11 cellular contexts compared by ENCODE assay signal in genomic region chr3:66456711-66457173, GRCh38. TPM values are rescaled to one million over a fixed set of nuclear protein-coding genes. Genes with fewer than 3 reads are reported as not detected.
DNase-seq lines count a peak whose midpoint lies in the region; ATAC-seq lines count a peak whose summit lies in the region.
"Had no signal": no experiment of that assay in that cellular context is flagged by ENCODE, and none has a peak within 500 bp of the region (broad histone marks: within the 10 kb centered on the region; RNA-seq: fewer than 3 reads in every experiment).

No MANE protein-coding gene starts in this region.

- in situ Hi-C loops in HAP-1 (cut with MboI; ENCODE audit: low sequenced_read_pairs), result no loop called here

- H3K36me3 Mint-ChIP-seq in effector memory CD8-positive, alpha-beta T cell (ENCODE audit: insufficient read depth), result peaks cover 8% of the 10 kb centered on the region

- no peak overlapping the region for H3K4me3 ChIP-seq in muscle layer of duodenum (ENCODE audit: low read depth in 1 of 2, low read length in 2 of 2)
- no peak overlapping the region for H3K4me3 ChIP-seq in HAP-1

- peaks cover 13 to 14% of the 10 kb centered on the region in 2 donors for H3K4me1 Mint-ChIP-seq in effector memory CD8-positive, alpha-beta T cell (ENCODE audit: low read depth in 2 of 2)

- peaks cover 4 to 10% of the 10 kb centered on the region in 2 donors for H3K36me3 ChIP-seq in muscle layer of duodenum (ENCODE audit: control insufficient read depth in 1 of 2, insufficient read depth in 2 of 2, low read length in 2 of 2)
- no peaks in the 10 kb centered on the region; the same call in 1 of the 2 replicates for H3K36me3 ChIP-seq in HAP-1 (replicated peaks)

- H3K9me3 ChIP-seq in muscle layer of duodenum (ENCODE audit: control insufficient read depth in 1 of 2, low read length in 2 of 2), result no peaks in the 10 kb centered on the region
- H3K9me3 ChIP-seq in HAP-1, result no peaks in the 10 kb centered on the region

- no peaks in the 10 kb centered on the region for H3K27me3 Mint-ChIP-seq in effector memory CD8-positive, alpha-beta T cell

- H3K27ac ChIP-seq in muscle layer of duodenum (ENCODE audit: low read length), result peak overlapping the region; percentile 13
- peak overlapping the region; percentile 75 for H3K27ac ChIP-seq in substantia nigra (ENCODE audit: low read depth, low read length, poor library complexity, severe bottlenecking)

- peaks cover 24 to 49% of the 10 kb centered on the region in 2 donors for H3K4me1 ChIP-seq in muscle layer of duodenum (ENCODE audit: control insufficient read depth in 1 of 2, insufficient read depth in 2 of 2, low read length in 2 of 2)
- no peaks in the 10 kb centered on the region for H3K4me1 ChIP-seq in HAP-1

- H3K27me3 ChIP-seq in muscle layer of duodenum (ENCODE audit: low read depth, low read length), result no peaks in the 10 kb centered on the region
- H3K27me3 ChIP-seq in HAP-1 (ENCODE audit: low read depth), result no peaks in the 10 kb centered on the region

- ATAC-seq in effector memory CD8-positive, alpha-beta T cell (replicated peaks), result peak; percentile 88

- peak; percentile 85 for DNase-seq in RPMI7951 (ENCODE audit: low read depth)
- DNase-seq in effector memory CD8-positive, alpha-beta T cell, result peak; percentile 9 to 29 (median 24)
- DNase-seq in substantia nigra (lab: John Stamatoyannopoulos, UW), result peak in 44 of 49 donors; percentile 13 to 84 (median 50)
- DNase-seq in iPS-NIHi7 (ENCODE audit: extremely low spot score), result no peak
- no peak for DNase-seq in cortex of kidney (lab: John Stamatoyannopoulos, UW)
- no peak for DNase-seq in HAP-1 (ENCODE audit: low spot score in 2 of 2)
- DNase-seq in DMS53 (lab: John Stamatoyannopoulos, UW), result no peak
- DNase-seq: foreskin fibroblast, KG1, NCI-H2171 treated with DMSO at 0.1 percent for 48 hours had no signal

- peak overlapping the region; percentile 13 to 45 for H3K27ac Mint-ChIP-seq in effector memory CD8-positive, alpha-beta T cell

- peak overlapping the region in 1 of 2 donors; percentile 35 for H3K4me3 Mint-ChIP-seq in effector memory CD8-positive, alpha-beta T cell

- H3K9me3 Mint-ChIP-seq in effector memory CD8-positive, alpha-beta T cell, result no peaks in the 10 kb centered on the region

RNA-seq across cellular contexts. Expression of gene LRIG1, which starts 44.1 kb away (rescaled TPM):
- total RNA-seq in RPMI7951 (2014; rRNA removed; shearing (Covaris generic)), result 51.9 and 56.7 TPM in 2 replicates

Comparison
In these comparisons a context has a peak if more than half of its experiments do, and no peak if none do; other contexts are left out.
1. DNase-seq: peak in RPMI7951 (single experiment), effector memory CD8-positive, alpha-beta T cell (3 of 3) and substantia nigra (44 of 49); none in iPS-NIHi7 (single experiment), cortex of kidney (single experiment), HAP-1 (0 of 2) and DMS53 (single experiment).